Comparison of ENCODE assay signal across 24 cellular contexts in genomic region chr1:182110635-182111034, GRCh38. TPM values are rescaled to one million over a fixed set of nuclear protein-coding genes. Genes with fewer than 3 reads are reported as not detected.
"Had no signal": no experiment of that assay in that cellular context is flagged by ENCODE, and none has a peak within 500 bp of the region (broad histone marks: within the 10 kb centered on the region; RNA-seq: fewer than 3 reads in every experiment).

No MANE protein-coding gene starts in this region.

- H3K36me3 ChIP-seq: brain microvascular endothelial cell, sigmoid colon, thyroid gland, WERI-Rb-1 had no signal

- FAIRE-seq: endometrium, urothelium cell line had no signal

- H3K27ac ChIP-seq: brain microvascular endothelial cell, coronary artery, sigmoid colon, thyroid gland, WERI-Rb-1 had no signal

- H3K4me1 ChIP-seq: sigmoid colon had no signal

- H3K9me3 ChIP-seq: thyroid gland had no signal

- H3K4me3 ChIP-seq: coronary artery, lung, sigmoid colon, thyroid gland had no signal

- DNase-seq: activated CD4-positive, alpha-beta memory T cell treated with anti-CD3 and anti-CD28 coated beads for 36 hours; activated CD4-positive, alpha-beta T cell treated with anti-CD3 and anti-CD28 coated beads for 36 hours; activated effector memory CD4-positive, alpha-beta T cell treated with Interleukin-2 at 50 U/mL for 16 hours; activated naive CD4-positive, alpha-beta T cell treated with anti-CD3 and anti-CD28 coated beads, Interleukin-2, amount 10 ng/mL, durations not matched to agents 7 days and 5 days; activated naive CD8-positive, alpha-beta T cell treated with anti-CD3 and anti-CD28 coated beads, Interleukin-2, amount 50 U/mL, for 24 hours; activated T-cell treated with anti-CD3 and anti-CD28 coated beads, Interleukin-2, amount 50 U/mL, for 48 hours; anterior cingulate cortex; brain microvascular endothelial cell; foreskin melanocyte; glutamatergic neuron; hippocampal formation; nucleus accumbens; sigmoid colon; stimulated activated CD4-positive, alpha-beta T cell treated with anti-CD3 and anti-CD28 coated beads, Interleukin-4, amount 100 ng/mL, for 4 hours; stimulated activated naive CD4-positive, alpha-beta T cell treated with Interleukin-2 at 50 U/mL for 16 hours; thyroid gland; WERI-Rb-1 had no signal

- H3K27me3 ChIP-seq: brain microvascular endothelial cell, thyroid gland had no signal

- ATAC-seq: activated CD4-positive, alpha-beta T cell treated with anti-CD3 and anti-CD28 coated beads for 36 hours; activated naive CD8-positive, alpha-beta T cell treated with anti-CD3 and anti-CD28 coated beads, Interleukin-2, amount 50 U/mL, for 24 hours; left lobe of liver had no signal

RNA-seq across cellular contexts. Expression of gene ZNF648, which starts 49.1 kb away (rescaled TPM):
- total RNA-seq: activated CD4-positive, alpha-beta memory T cell treated with anti-CD3 and anti-CD28 coated beads for 36 hours; activated CD4-positive, alpha-beta T cell treated with anti-CD3 and anti-CD28 coated beads for 36 hours; T-helper 2 cell treated with Interferon-gamma antibody and Interleukin-4, amounts not matched to agents 100 ng/mL and 5 ng/mL, for 36 hours had no signal
- polyA plus RNA-seq: keratinocyte had no signal
